Comparison of ENCODE assay signal across 8 cellular contexts in genomic region chr4:147683172-147683571, GRCh38. TPM values are rescaled to one million over a fixed set of nuclear protein-coding genes. Genes with fewer than 3 reads are reported as not detected.
DNase-seq lines count a peak whose midpoint lies in the region; ATAC-seq, FAIRE-seq and TF ChIP-seq lines count a peak whose summit lies in the region.

No MANE protein-coding gene starts in this region.

- intact Hi-C loops in PC-9 (cut with micrococcal nuclease; ENCODE audit: unreplicated experiment): loop anchor here (5.0 kb wide), 1 partner anchor 66 kb away; the partner anchor contains the start of gene TMEM184C

- BruUV-seq in PC-9 (replicated peaks; lab: Mats Ljungman, UMichigan): TSS peak; percentile 38

- H2AFZ ChIP-seq in PC-9: peak overlapping the region; percentile 97

- H3K27me3 ChIP-seq in PC-9 (ENCODE audit: insufficient read depth, low read depth): no peaks in the 10 kb centered on the region

- peak overlapping the region; percentile 59 for H3K27ac ChIP-seq in PC-9

- ATAC-seq in GM21367 (IDR thresholded peaks at IDR 0.05; ENCODE audit: unreplicated experiment): no peak

- TF ChIP-seq CTCF in GM12864 (IDR thresholded peaks at IDR 0.05; ENCODE audit: low read depth, low read length, missing control alignments): no peak
- TF ChIP-seq CTCF in PC-9 (conservative IDR thresholded peaks at IDR 0.05): no peak
- TF ChIP-seq CTCF in cardiac fibroblast (IDR thresholded peaks at IDR 0.05; ENCODE audit: low read depth, low read length): no peak

- H3K36me3 ChIP-seq in PC-9 (ENCODE audit: low read depth): no peaks in the 10 kb centered on the region

- peak overlapping the region; percentile 85 for H3K4me2 ChIP-seq in PC-9

- H3K9me3 ChIP-seq in PC-9 (ENCODE audit: insufficient read depth, low read depth): no peaks in the 10 kb centered on the region

- H3K79me2 ChIP-seq in PC-9 (ENCODE audit: low read depth): peaks cover 26% of the 10 kb centered on the region

- no peaks in the 10 kb centered on the region for H3F3A ChIP-seq in PC-9 (ENCODE audit: insufficient read depth, low read depth)

- no peaks in the 10 kb centered on the region; the same call in 1 of the 2 replicates for H4K20me1 ChIP-seq in PC-9 (ENCODE audit: insufficient read depth)

- POLR2A ChIA-PET in PC-9 (lab: Charles Lee; ENCODE audit: unreplicated experiment): interaction anchor here (0.7 kb wide), 1 partner anchor 59 kb away, joined by 4 read pairs; no protein-coding TSS in a partner anchor

- H3K4me3 ChIP-seq in GM12864 (ENCODE audit: low read depth, low read length): peak overlapping the region; percentile 98
- H3K4me3 ChIP-seq in PC-9: peak overlapping the region; percentile 82
- peak overlapping the region; percentile 79 to 98 for H3K4me3 ChIP-seq in cardiac fibroblast (replicated peaks in 1 of 2; ENCODE audit: low read depth in 2 of 2, low read length in 2 of 2)

- FAIRE-seq in urothelium cell line (lab: Jason Lieb, UNC): no peak

- H3K9me2 ChIP-seq in PC-9 (ENCODE audit: insufficient read depth): no peaks in the 10 kb centered on the region

- CTCF ChIA-PET in PC-9 (lab: Charles Lee): interaction anchor here (2.9 kb wide), 1 partner anchor 183 kb away, joined by 21 read pairs; no protein-coding TSS in a partner anchor

- peaks cover 8% of the 10 kb centered on the region; the same call in 1 of the 2 replicates for H3K4me1 ChIP-seq in PC-9 (replicated peaks; ENCODE audit: insufficient read depth)

- DNase-seq in A172 (ENCODE audit: low spot score) (peak; percentile 2), GM12864 (ENCODE audit: low read depth) (no peak), PC-9 (no peak), cardiac fibroblast (ENCODE audit: low read depth in 2 of 2) (peak; percentile 45 to 46), kidney tubule cell (ENCODE audit: low spot score) (peak; percentile 31), urothelium cell line (ENCODE audit: low spot score) (no peak)
- DNase-seq in stimulated activated naive CD4-positive, alpha-beta T cell treated with Interleukin-2 at 50 U/mL for 16 hours (lab: John Stamatoyannopoulos, UW): peak; percentile 4

RNA-seq across cellular contexts. Expression of gene PRMT9, which starts 0.8 kb away (rescaled TPM):
- 6.6 and 7.7 TPM in 2 replicates for total RNA-seq in A172 (2014; rRNA removed; shearing (Covaris generic))
- 8.4 and 9.0 TPM in 2 replicates for total RNA-seq in PC-9 (2021)

RNA-seq across cellular contexts. Expression of gene ARHGAP10, which starts 48.7 kb away (rescaled TPM):
- total RNA-seq in A172 (2014; rRNA removed; shearing (Covaris generic)): 9.1 and 10.3 TPM in 2 replicates
- total RNA-seq in PC-9 (2021): 21.7 and 27.5 TPM in 2 replicates

Comparison
In these comparisons a context has a peak if more than half of its experiments do, and no peak if none do; other contexts are left out.
1. DNase-seq: peak in A172 (single experiment), cardiac fibroblast (2 of 2), kidney tubule cell (single experiment) and stimulated activated naive CD4-positive, alpha-beta T cell treated with Interleukin-2 at 50 U/mL for 16 hours (single experiment); none in GM12864 (single experiment), PC-9 (0 of 2) and urothelium cell line (single experiment).
2. Peak in every context shown above with its lines, with median percentiles within 50 percentile points of each other: H3K4me3 ChIP-seq.